Comparison of ENCODE assay signal across 8 cellular contexts in the genomic region with DNA sequence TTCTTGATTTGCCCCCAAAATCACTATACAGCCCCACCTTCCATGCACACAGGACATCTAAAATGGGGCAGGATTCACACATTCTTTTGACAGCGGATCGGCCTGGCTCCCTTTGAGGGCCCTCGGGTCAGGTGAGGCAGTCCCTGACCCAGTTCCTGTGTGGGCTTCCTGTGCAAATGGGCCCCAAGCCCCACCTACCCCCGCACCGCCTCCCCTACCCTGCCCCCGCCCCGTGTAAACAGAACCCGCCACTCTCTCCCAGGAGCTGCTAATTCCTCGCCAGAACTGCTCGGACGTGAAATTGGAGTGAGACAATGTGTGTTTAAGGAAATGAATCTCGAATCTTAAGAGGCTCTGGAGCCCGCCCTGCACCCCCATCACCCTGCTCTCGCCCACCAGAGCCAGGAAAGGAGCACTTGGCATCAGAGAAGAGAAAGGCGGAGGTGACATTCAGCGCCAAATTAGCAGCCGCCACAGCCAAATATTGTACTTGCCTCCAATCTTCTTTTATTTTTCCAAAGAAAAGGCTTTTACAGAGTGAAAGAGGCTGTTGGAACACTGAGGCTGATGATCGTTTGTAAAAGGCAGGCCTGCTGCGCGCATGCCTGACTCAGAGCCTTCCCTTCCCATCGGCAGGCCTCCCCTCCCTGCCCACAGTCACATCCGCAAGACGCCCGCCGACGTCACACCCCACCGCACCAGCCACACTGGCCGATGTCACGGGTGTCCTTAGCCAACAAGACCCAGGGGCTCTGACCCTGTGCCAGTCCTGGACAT. TPM values are rescaled to one million over a fixed set of nuclear protein-coding genes. Genes with fewer than 3 reads are reported as not detected.
DNase-seq lines count a peak whose midpoint lies in the region; ATAC-seq and TF ChIP-seq lines count a peak whose summit lies in the region.

No MANE protein-coding gene starts in this region.

- H3K27ac ChIP-seq in smooth muscle cell (ENCODE audit: low read depth) = no peak overlapping the region

- H3K79me2 ChIP-seq in smooth muscle cell (ENCODE audit: low read depth) = no peaks in the 10 kb centered on the region

- H3K36me3 Mint-ChIP-seq in activated naive CD8-positive, alpha-beta T cell treated with anti-CD3 and anti-CD28 coated beads, Interleukin-2, amount 10 ng/mL, durations not matched to agents 7 days and 5 days = no peaks in the 10 kb centered on the region

- H3F3A ChIP-seq in smooth muscle cell (ENCODE audit: low read depth) = no peaks in the 10 kb centered on the region

- H3K4me3 Mint-ChIP-seq in activated naive CD8-positive, alpha-beta T cell treated with anti-CD3 and anti-CD28 coated beads, Interleukin-2, amount 10 ng/mL, durations not matched to agents 7 days and 5 days = peak overlapping the region; percentile 89

- no peaks in the 10 kb centered on the region for H3K9me3 Mint-ChIP-seq in activated naive CD8-positive, alpha-beta T cell treated with anti-CD3 and anti-CD28 coated beads, Interleukin-2, amount 10 ng/mL, durations not matched to agents 7 days and 5 days

- peaks cover 15% of the 10 kb centered on the region for H3K4me1 ChIP-seq in smooth muscle cell (ENCODE audit: low read depth)

- DNase-seq in T-helper 9 cell (peak; percentile 22), iris pigment epithelial cell (ENCODE audit: low read depth) (peak; percentile 50), smooth muscle cell (lab: John Stamatoyannopoulos, UW; ENCODE audit: unreplicated experiment) (no peak), SKM-1 (lab: John Stamatoyannopoulos, UW; ENCODE audit: unreplicated experiment) (no peak), D341Med (ENCODE audit: low spot score) (no peak)
- peak; percentile 86 for DNase-seq in activated naive CD8-positive, alpha-beta T cell treated with anti-CD3 and anti-CD28 coated beads, Interleukin-2, amount 10 ng/mL, durations not matched to agents 7 days and 5 days
- peak; percentile 10 to 18 for DNase-seq in stimulated activated CD4-positive, alpha-beta T cell treated with anti-CD3 and anti-CD28 coated beads, Interleukin-1b, Interleukin-23, amount 100 ng/mL, for 1 hour (ENCODE audit: low read depth in 2 of 2)

- no peaks in the 10 kb centered on the region for H3K36me3 ChIP-seq in smooth muscle cell (ENCODE audit: low read depth)

- WGBS in smooth muscle cell (ENCODE audit: low lambda C conversion rate) = 64% methylated on average over 29 of the region's 29 CpGs

- ATAC-seq in activated naive CD8-positive, alpha-beta T cell treated with anti-CD3 and anti-CD28 coated beads, Interleukin-2, amount 10 ng/mL, durations not matched to agents 7 days and 5 days (ENCODE audit: low read depth) = peak; percentile 86
- no peak for ATAC-seq in GM19452 (IDR thresholded peaks at IDR 0.05; ENCODE audit: unreplicated experiment)

- POLR2A ChIA-PET in activated naive CD8-positive, alpha-beta T cell treated with anti-CD3 and anti-CD28 coated beads, Interleukin-2, amount 10 ng/mL, durations not matched to agents 7 days and 5 days (lab: Charles Lee) = interaction anchor here (0.5 to 1.1 kb wide), 7 partner anchors 8 to 157 kb away, joined by 3 to 5 read pairs (median 3); partner anchors contain the start of genes C3orf18 and HEMK1

- no peak overlapping the region for H3K4me3 ChIP-seq in smooth muscle cell

- H3K27me3 Mint-ChIP-seq in activated naive CD8-positive, alpha-beta T cell treated with anti-CD3 and anti-CD28 coated beads, Interleukin-2, amount 10 ng/mL, durations not matched to agents 7 days and 5 days = peaks cover 2% of the 10 kb centered on the region

- H4K20me1 ChIP-seq in smooth muscle cell (ENCODE audit: low read depth) = no peaks in the 10 kb centered on the region

- no peak overlapping the region for H3K9ac ChIP-seq in smooth muscle cell (ENCODE audit: low read depth)

- no peak overlapping the region for H3K4me2 ChIP-seq in smooth muscle cell

- H2AFZ ChIP-seq in smooth muscle cell (ENCODE audit: low read depth) = no peak overlapping the region

- no peak for TF ChIP-seq CTCF in smooth muscle cell (IDR thresholded peaks at IDR 0.05; ENCODE audit: borderline replicate concordance, insufficient read depth, poor library complexity, severe bottlenecking)

- no peaks in the 10 kb centered on the region for H3K9me3 ChIP-seq in smooth muscle cell (replicated peaks; ENCODE audit: low read depth)

- peak overlapping the region; percentile 97 for H3K27ac Mint-ChIP-seq in activated naive CD8-positive, alpha-beta T cell treated with anti-CD3 and anti-CD28 coated beads, Interleukin-2, amount 10 ng/mL, durations not matched to agents 7 days and 5 days

- H3K27me3 ChIP-seq in smooth muscle cell (ENCODE audit: low read depth) = no peaks in the 10 kb centered on the region

- H3K4me1 Mint-ChIP-seq in activated naive CD8-positive, alpha-beta T cell treated with anti-CD3 and anti-CD28 coated beads, Interleukin-2, amount 10 ng/mL, durations not matched to agents 7 days and 5 days = peaks cover 23% of the 10 kb centered on the region

RNA-seq across cellular contexts. Expression of gene CACNA2D2, which starts 53.1 kb away (rescaled TPM):
- total RNA-seq in activated naive CD8-positive, alpha-beta T cell treated with anti-CD3 and anti-CD28 coated beads, Interleukin-2, amount 10 ng/mL, durations not matched to agents 7 days and 5 days = 1 to 10 TPM; 2.1 to 2.5 TPM
- 0.27 and 0.31 TPM in 2 replicates for total RNA-seq in smooth muscle cell
- 0.51 and 0.58 TPM in 2 replicates for polyA plus RNA-seq in smooth muscle cell

Comparison
In these comparisons a context has a peak if more than half of its experiments do, and no peak if none do; other contexts are left out.
1. DNase-seq: peak in T-helper 9 cell (single experiment), activated naive CD8-positive, alpha-beta T cell treated with anti-CD3 and anti-CD28 coated beads, Interleukin-2, amount 10 ng/mL, durations not matched to agents 7 days and 5 days (single experiment), iris pigment epithelial cell (single experiment) and stimulated activated CD4-positive, alpha-beta T cell treated with anti-CD3 and anti-CD28 coated beads, Interleukin-1b, Interleukin-23, amount 100 ng/mL, for 1 hour (2 of 2); none in smooth muscle cell (single experiment), SKM-1 (single experiment) and D341Med (single experiment).